Comparison of ENCODE assay signal across 19 cellular contexts in genomic region chr13:98827449-98827848, GRCh38.
"Had no signal": no experiment of that assay in that cellular context is flagged by ENCODE, and none has a peak within 500 bp of the region (broad histone marks: within the 10 kb centered on the region; RNA-seq: fewer than 3 reads in every experiment).

No MANE protein-coding gene starts in this region.

- H3K27ac ChIP-seq: colonic mucosa, neutrophil, upper lobe of left lung had no signal

- H3K9me3 ChIP-seq: colonic mucosa, neutrophil, upper lobe of left lung had no signal

- DNase-seq: activated B cell treated with CpG ODN at 0.5 μM for 24 hours; activated CD4-positive, alpha-beta T cell treated with anti-CD3 and anti-CD28 coated beads, Interleukin-2, amount 10 ng/mL, durations not matched to agents 24 days and 14 days; activated CD8-positive, alpha-beta memory T cell treated with anti-CD3 and anti-CD28 coated beads, Interleukin-2, amount 50 U/mL, for 4 hours; activated CD8-positive, alpha-beta T cell treated with anti-CD3 and anti-CD28 coated beads, Interleukin-2, amount 10 ng/mL, durations not matched to agents 7 days and 5 days; activated gamma-delta T cell; activated T-cell treated with anti-CD3 and anti-CD28 coated beads, Interleukin-2, amount 50 U/mL, for 72 hours; central memory CD4-positive, alpha-beta T cell; colonic mucosa; foreskin fibroblast; left colon; mammary epithelial cell; naive B cell; posterior cingulate gyrus; stimulated activated CD4-positive, alpha-beta T cell treated with anti-CD3 and anti-CD28 coated beads, Interleukin-4, amount 100 ng/mL, for 4 hours; stimulated activated CD8-positive, alpha-beta memory T cell treated with anti-CD3 and anti-CD28 coated beads, Interleukin-4, amount 100 ng/mL, for 48 hours; stimulated activated naive CD4-positive, alpha-beta T cell treated with Interleukin-2 at 50 U/mL for 16 hours had no signal

- H3K4me1 ChIP-seq: colonic mucosa had no signal

- H3K4me3 ChIP-seq: colonic mucosa, upper lobe of left lung had no signal

- ATAC-seq: activated CD8-positive, alpha-beta T cell treated with anti-CD3 and anti-CD28 coated beads, Interleukin-2, amount 10 ng/mL, durations not matched to agents 7 days and 5 days; activated naive CD4-positive, alpha-beta T cell treated with anti-CD3 and anti-CD28 coated beads, Interleukin-2, amount 50 U/mL, for 72 hours; activated T-cell treated with anti-CD3 and anti-CD28 coated beads, Interleukin-2, amount 50 U/mL, for 72 hours; left colon had no signal

- H3K36me3 ChIP-seq: colonic mucosa, neutrophil had no signal

- H3K27me3 ChIP-seq: colonic mucosa, upper lobe of left lung had no signal
